24 cellular contexts compared by ENCODE assay signal in the genomic region with DNA sequence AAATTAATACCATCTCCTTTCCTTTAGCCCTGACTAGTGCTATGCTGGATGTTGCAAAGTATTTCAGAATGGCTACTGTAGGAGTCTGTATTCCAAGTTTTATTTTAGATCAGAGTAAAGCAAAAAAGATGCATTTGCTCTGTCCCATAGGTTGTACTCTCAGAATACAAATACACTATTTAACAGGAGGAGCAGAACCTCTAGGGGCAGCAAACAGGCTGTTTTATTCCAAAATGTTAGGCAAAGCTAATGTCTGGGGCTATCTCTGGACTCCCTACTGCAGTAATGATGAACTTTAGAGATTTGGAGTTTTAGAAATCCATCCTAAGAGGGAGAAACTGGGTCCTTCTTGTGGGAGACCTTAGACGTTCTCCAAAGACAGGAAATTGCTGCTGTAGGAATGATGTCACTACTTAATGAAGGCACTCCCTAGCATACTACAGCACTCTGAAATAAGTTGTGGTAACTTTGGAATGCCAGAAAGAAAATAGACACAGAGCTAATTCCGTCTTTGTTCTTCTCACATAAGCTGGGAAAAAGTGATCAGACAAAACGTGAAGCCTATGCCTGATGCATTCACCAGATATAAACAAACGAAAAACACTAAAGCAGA.
A peak's percentile ranks its signal among the peaks of the same experiment; 100 is the strongest.
DNase-seq lines count a peak whose midpoint lies in the region; FAIRE-seq and TF ChIP-seq lines count a peak whose summit lies in the region.
"Had no signal": no experiment of that assay in that cellular context is flagged by ENCODE, and none has a peak within 500 bp of the region (broad histone marks: within the 10 kb centered on the region; RNA-seq: fewer than 3 reads in every experiment).

No MANE protein-coding gene starts in this region.

- CTCF ChIA-PET in A673 (lab: Charles Lee) = no interaction called here
- CTCF ChIA-PET in Calu3 (lab: Charles Lee) = interaction anchor here (0.6 to 0.8 kb wide), 2 partner anchors 10 to 816 kb away, joined by 3 to 11 read pairs; no protein-coding TSS in a partner anchor

- no peak overlapping the region for H3K4me3 Mint-ChIP-seq in Calu3 (ENCODE audit: low read depth, unreplicated experiment)
- H3K4me3 Mint-ChIP-seq: activated CD4-positive, alpha-beta memory T cell treated with anti-CD3 and anti-CD28 coated beads for 36 hours; activated T-cell treated with anti-CD3 and anti-CD28 coated beads, Interleukin-2, amount 50 U/mL, for 24 hours; CD4-positive, CD25-positive, alpha-beta regulatory T cell had no signal

- DNase-seq in DMS 273 (lab: John Stamatoyannopoulos, UW; ENCODE audit: unreplicated experiment) (peak; percentile 2), DMS 273 treated with DMSO at 0.1 percent for 48 hours (lab: John Stamatoyannopoulos, UW) (no peak), kidney glomerular epithelial cell (lab: John Stamatoyannopoulos, UW) (peak; percentile 5), urothelium cell line (ENCODE audit: low spot score) (peak; percentile 9), A673 (ENCODE audit: low spot score) (no peak), Calu3 (no peak), SIG-M5 treated with dmso at 0.1 percent for 504 hours (lab: John Stamatoyannopoulos, UW; ENCODE audit: unreplicated experiment) (no peak)
- DNase-seq: 8988T; activated CD4-positive, alpha-beta memory T cell treated with anti-CD3 and anti-CD28 coated beads for 36 hours; activated T-cell treated with anti-CD3 and anti-CD28 coated beads, Interleukin-2, amount 50 U/mL, for 24 hours; CD4-positive, CD25-positive, alpha-beta regulatory T cell; GOT3; head of caudate nucleus; NCI-H1436 treated with DMSO at 0.1 percent for 48 hours; NCI-H345; ovary; stimulated activated CD4-positive, alpha-beta T cell treated with anti-CD3 and anti-CD28 coated beads, Interleukin-4, amount 100 ng/mL, for 24 hours; stimulated activated CD8-positive, alpha-beta memory T cell treated with anti-CD3 and anti-CD28 coated beads, Interleukin-4, amount 100 ng/mL, for 48 hours; testis had no signal

- intact Hi-C loops in A673 (cut with micrococcal nuclease; ENCODE audit: unreplicated experiment) = no loop called here
- intact Hi-C loops in Calu3 (cut with micrococcal nuclease; ENCODE audit: unreplicated experiment) = no loop called here

- H3K9me3 ChIP-seq in A673 (ENCODE audit: low read depth, low read length, poor library complexity, severe bottlenecking) = no peaks in the 10 kb centered on the region
- H3K9me3 ChIP-seq: breast epithelium, ovary, SJSA1, testis had no signal

- no peaks in the 10 kb centered on the region for H3K9me3 Mint-ChIP-seq in Calu3 (ENCODE audit: low read depth, unreplicated experiment)

- 0 out of 2 replicates have a peak, but pooled peaks have one; percentile 9 for TF ChIP-seq CTCF in VCaP (conservative IDR thresholded peaks at IDR 0.05)
- no peak for TF ChIP-seq CTCF in A673 (conservative IDR thresholded peaks at IDR 0.05; ENCODE audit: low read depth, low read length)
- no peak for TF ChIP-seq CTCF in Calu3 (IDR thresholded peaks at IDR 0.05; ENCODE audit: unreplicated experiment)

- H3K36me3 ChIP-seq in A673 (ENCODE audit: insufficient read depth, low read length, poor library complexity, severe bottlenecking) = no peaks in the 10 kb centered on the region
- H3K36me3 ChIP-seq: breast epithelium, ovary, SJSA1 had no signal

- H3K27me3 Mint-ChIP-seq in Calu3 (ENCODE audit: unreplicated experiment) = no peaks in the 10 kb centered on the region
- H3K27me3 Mint-ChIP-seq: activated CD4-positive, alpha-beta memory T cell treated with anti-CD3 and anti-CD28 coated beads for 36 hours; activated T-cell treated with anti-CD3 and anti-CD28 coated beads, Interleukin-2, amount 50 U/mL, for 24 hours; CD4-positive, CD25-positive, alpha-beta regulatory T cell had no signal

- H3K27me3 ChIP-seq in A673 (replicated peaks; ENCODE audit: insufficient read depth, low read depth, low read length, poor library complexity) = no peaks in the 10 kb centered on the region
- H3K27me3 ChIP-seq: breast epithelium, ovary, SJSA1, testis had no signal

- H3K27ac ChIP-seq in VCaP = no peak overlapping the region
- no peak overlapping the region for H3K27ac ChIP-seq in A673 (ENCODE audit: low read depth, low read length, poor library complexity, severe bottlenecking)
- H3K27ac ChIP-seq: breast epithelium, ovary, SJSA1, testis had no signal

- H3K27ac Mint-ChIP-seq in Calu3 (ENCODE audit: unreplicated experiment) = no peak overlapping the region
- H3K27ac Mint-ChIP-seq: activated CD4-positive, alpha-beta memory T cell treated with anti-CD3 and anti-CD28 coated beads for 36 hours; activated naive CD4-positive, alpha-beta T cell treated with anti-CD3 and anti-CD28 coated beads, Interleukin-2, amount 50 U/mL, for 72 hours; activated T-cell treated with anti-CD3 and anti-CD28 coated beads, Interleukin-2, amount 50 U/mL, for 24 hours; CD4-positive, CD25-positive, alpha-beta regulatory T cell had no signal

- H3K4me1 Mint-ChIP-seq in Calu3 (ENCODE audit: low read depth, unreplicated experiment) = no peaks in the 10 kb centered on the region
- H3K4me1 Mint-ChIP-seq: CD4-positive, CD25-positive, alpha-beta regulatory T cell had no signal

- no TSS peak for BruUV-seq in A673 (replicated peaks; lab: Mats Ljungman, UMichigan)
- BruUV-seq in Calu3 (replicated peaks; lab: Mats Ljungman, UMichigan) = no TSS peak

- H3K36me3 Mint-ChIP-seq in Calu3 (ENCODE audit: insufficient read depth, unreplicated experiment) = no peaks in the 10 kb centered on the region
- H3K36me3 Mint-ChIP-seq: activated CD4-positive, alpha-beta memory T cell treated with anti-CD3 and anti-CD28 coated beads for 36 hours; activated naive CD4-positive, alpha-beta T cell treated with anti-CD3 and anti-CD28 coated beads, Interleukin-2, amount 50 U/mL, for 72 hours; CD4-positive, CD25-positive, alpha-beta regulatory T cell had no signal

- H3K4me3 ChIP-seq in A673 (ENCODE audit: low read depth, low read length, poor library complexity, severe bottlenecking) = no peak overlapping the region
- H3K4me3 ChIP-seq: breast epithelium, ovary, SJSA1, testis had no signal

- POLR2A ChIA-PET in A673 (lab: Charles Lee; ENCODE audit: low non-redundant PET) = no interaction called here

- FAIRE-seq in urothelium cell line (lab: Jason Lieb, UNC) = no peak
- FAIRE-seq: keratinocyte had no signal

- no peaks in the 10 kb centered on the region for H3K4me1 ChIP-seq in A673 (ENCODE audit: insufficient read depth, low read length, poor library complexity, severe bottlenecking)
- H3K4me1 ChIP-seq: breast epithelium, testis had no signal

Comparison
In these comparisons a context has a peak if more than half of its experiments do, and no peak if none do; other contexts are left out.
1. DNase-seq: peak in DMS 273 (single experiment), kidney glomerular epithelial cell (single experiment) and urothelium cell line (single experiment); none in DMS 273 treated with DMSO at 0.1 percent for 48 hours (single experiment), A673 (single experiment), Calu3 (single experiment) and SIG-M5 treated with dmso at 0.1 percent for 504 hours (single experiment).